In the genomic region with DNA sequence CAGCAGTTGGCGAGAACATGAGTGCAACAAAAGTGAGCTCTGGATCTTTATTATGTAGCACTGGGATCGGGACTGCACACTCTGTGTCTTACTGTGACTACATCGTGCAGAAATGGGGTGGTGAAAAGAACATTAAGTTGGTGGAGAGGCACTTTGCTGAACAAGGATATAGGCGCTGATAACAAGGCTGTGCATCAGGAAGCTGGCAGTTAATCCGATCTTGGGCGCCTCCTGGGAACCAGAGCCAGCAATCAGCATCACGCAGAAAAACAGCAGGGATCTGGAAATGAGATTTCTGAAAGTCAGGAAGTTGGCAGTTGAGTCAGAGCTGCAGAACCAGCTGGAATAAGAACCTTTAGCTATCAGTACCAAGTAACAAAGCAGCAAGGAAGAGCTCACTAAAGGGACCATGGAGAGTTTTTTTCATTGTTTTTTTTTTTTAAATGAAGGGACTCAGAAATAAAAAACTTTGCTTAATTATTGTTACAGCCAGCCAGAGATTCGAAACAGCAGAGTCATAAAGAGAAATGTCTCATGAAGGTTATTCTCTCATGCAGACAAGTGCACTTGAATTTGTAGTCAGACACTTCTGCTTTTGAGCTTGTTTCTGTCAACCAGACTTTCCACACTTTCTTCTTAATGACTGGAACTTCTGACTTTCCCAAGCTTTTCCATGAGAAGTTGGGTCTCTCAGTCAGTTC, we compare ENCODE assay signal across 8 cellular contexts. TPM values are rescaled to one million over a fixed set of nuclear protein-coding genes. Genes with fewer than 3 reads are reported as not detected.
DNase-seq lines count a peak whose midpoint lies in the region; ATAC-seq and TF ChIP-seq lines count a peak whose summit lies in the region.

No MANE protein-coding gene starts in this region.

- ATAC-seq in GM21717 (IDR thresholded peaks at IDR 0.05; ENCODE audit: unreplicated experiment) (peak; percentile 42), HG02642 (IDR thresholded peaks at IDR 0.05; ENCODE audit: poor library complexity, unreplicated experiment) (no peak)

- peak overlapping the region; percentile 9 for H3K4me3 Mint-ChIP-seq in glutamatergic neuron (ENCODE audit: unreplicated experiment)

- DNase-seq in DMS153 (lab: John Stamatoyannopoulos, UW) (peak; percentile 35), NCI-H524 (lab: John Stamatoyannopoulos, UW) (peak; percentile 30 to 68), glutamatergic neuron (peak; percentile 29), NCI-H1105 treated with DMSO at 0.1 percent for 48 hours (lab: John Stamatoyannopoulos, UW) (no peak), pons (ENCODE audit: low spot score) (no peak)
- no peak for DNase-seq in stimulated activated CD4-positive, alpha-beta T cell treated with anti-CD3 and anti-CD28 coated beads, Interleukin-1b, Interleukin-23, amount 100 ng/mL, for 48 hours

- TF ChIP-seq CTCF in glutamatergic neuron (IDR thresholded peaks at IDR 0.05; ENCODE audit: partially characterized antibody, unreplicated experiment): no peak

- H3K36me3 Mint-ChIP-seq in glutamatergic neuron (ENCODE audit: unreplicated experiment): no peaks in the 10 kb centered on the region

- H3K9me3 Mint-ChIP-seq in glutamatergic neuron (ENCODE audit: unreplicated experiment): peaks cover 3% of the 10 kb centered on the region

- H3K27ac Mint-ChIP-seq in glutamatergic neuron (ENCODE audit: unreplicated experiment): peak overlapping the region; percentile 67

- no peaks in the 10 kb centered on the region for H3K27me3 Mint-ChIP-seq in glutamatergic neuron (ENCODE audit: unreplicated experiment)

- H3K4me1 Mint-ChIP-seq in glutamatergic neuron (ENCODE audit: low read depth, unreplicated experiment): peaks cover 20% of the 10 kb centered on the region

RNA-seq across cellular contexts. Expression of gene MYO3B, which starts 22.8 kb away (rescaled TPM):
- total RNA-seq in glutamatergic neuron (ENCODE audit: unreplicated experiment): 0.22 TPM

Comparison
In these comparisons a context has a peak if more than half of its experiments do, and no peak if none do; other contexts are left out.
1. DNase-seq: peak in DMS153 (single experiment), NCI-H524 (2 of 2) and glutamatergic neuron (single experiment); none in stimulated activated CD4-positive, alpha-beta T cell treated with anti-CD3 and anti-CD28 coated beads, Interleukin-1b, Interleukin-23, amount 100 ng/mL, for 48 hours (single experiment), NCI-H1105 treated with DMSO at 0.1 percent for 48 hours (single experiment) and pons (single experiment).